Comparison of ENCODE assay signal across 14 cellular contexts in genomic region chr12:9702239-9702638, GRCh38. TPM values are rescaled to one million over a fixed set of nuclear protein-coding genes. Genes with fewer than 3 reads are reported as not detected.
DNase-seq lines count a peak whose midpoint lies in the region; ATAC-seq, FAIRE-seq and TF ChIP-seq lines count a peak whose summit lies in the region.
"Had no signal": no experiment of that assay in that cellular context is flagged by ENCODE, and none has a peak within 500 bp of the region (broad histone marks: within the 10 kb centered on the region; RNA-seq: fewer than 3 reads in every experiment).

No MANE protein-coding gene starts in this region.

- peak; percentile 20 to 27 for DNase-seq in activated CD4-positive, alpha-beta T cell treated with anti-CD3 and anti-CD28 coated beads for 4 hours
- no peak for DNase-seq in activated CD4-positive, alpha-beta T cell treated with anti-CD3 and anti-CD28 coated beads, Interleukin-2, amount 50 U/mL, for 1 hour
- DNase-seq in activated CD4-positive, alpha-beta T cell treated with anti-CD3 and anti-CD28 coated beads, Interleukin-2, amount 10 ng/mL, durations not matched to agents 24 days and 14 days = peak; percentile 87
- no peak for DNase-seq in GM12878 (ENCODE audit: low read depth, low spot score)
- no peak for DNase-seq in MG63
- no peak for DNase-seq in NCI-H226
- DNase-seq in CD14-positive monocyte (ENCODE audit: low spot score) = no peak
- DNase-seq: caudate nucleus, SJCRH30 had no signal

- ATAC-seq in GM12878 = no peak

- peak overlapping the region; percentile 20; the same call in 1 of the 2 replicates for H3K9ac ChIP-seq in GM12878 (ENCODE audit: control insufficient read depth, insufficient read depth, low read length)

- SMC1A ChIA-PET in GM12878 (lab: Charles Lee; ENCODE audit: uncharacterized antibody, unreplicated experiment) = interaction anchor here (1.0 kb wide), 1 partner anchor 67 kb away, joined by 3 read pairs; no protein-coding TSS in a partner anchor

- POLR2A ChIA-PET in GM12878 (lab: Charles Lee) = interaction anchor here (0.6 kb wide), 1 partner anchor 14 kb away, joined by 3 read pairs; no protein-coding TSS in a partner anchor

- no peak for TF ChIP-seq RAD21 in GM12878 (IDR thresholded peaks at IDR 0.05; ENCODE audit: insufficient read depth, low read depth, low read length)

- peaks cover 27% of the 10 kb centered on the region for H3K4me1 ChIP-seq in GM12878 (ENCODE audit: control insufficient read depth, insufficient read depth, low read length)
- H3K4me1 ChIP-seq: SJCRH30 had no signal

- RAD21 ChIA-PET in GM12878 (lab: Charles Lee; ENCODE audit: unreplicated experiment) = interaction anchor here (2.2 kb wide), 1 partner anchor 371 kb away, joined by 5 read pairs; no protein-coding TSS in a partner anchor

- peak overlapping the region; percentile 83 for H3K27ac Mint-ChIP-seq in activated CD4-positive, alpha-beta T cell treated with anti-CD3 and anti-CD28 coated beads, Interleukin-2, amount 10 ng/mL, durations not matched to agents 24 days and 14 days
- H3K27ac Mint-ChIP-seq in stimulated activated naive CD8-positive, alpha-beta T cell treated with anti-CD3 and anti-CD28 coated beads, Interleukin-15, Interleukin-2, amounts not matched to agents 100 ng/mL and 50 ng/mL, for 24 hours = peak overlapping the region; percentile 90
- H3K27ac Mint-ChIP-seq in CD14-positive monocyte = peak overlapping the region in 2 of 7 donors; percentile 44 to 57

- WGBS in GM12878 (ENCODE audit: insufficient coverage, insufficient replicate concordance, low lambda C conversion rate, missing lambda C conversion rate) = 33% methylated on average over 3 of the region's 3 CpGs

- H3K36me3 ChIP-seq in GM12878 (ENCODE audit: control insufficient read depth in 2 of 2, insufficient read depth in 2 of 2, low read length in 1 of 2) (no peaks in the 10 kb centered on the region), MG63 (no peaks in the 10 kb centered on the region)
- H3K36me3 ChIP-seq: SJCRH30 had no signal

- no peak for FAIRE-seq in GM12878 (lab: Jason Lieb, UNC)
- FAIRE-seq: islet of Langerhans had no signal

- intact Hi-C loops in activated CD4-positive, alpha-beta T cell treated with anti-CD3 and anti-CD28 coated beads, Interleukin-2, amount 10 ng/mL, durations not matched to agents 24 days and 14 days (cut with micrococcal nuclease) = loop anchor here (2.0 kb wide), 2 partner anchors 27 to 31 kb away; partner anchors contain the start of gene CLECL1
- intact Hi-C loops in GM12878 (cut with micrococcal nuclease; ENCODE audit: unreplicated experiment) = no loop called here
- intact Hi-C loops in CD14-positive monocyte (cut with micrococcal nuclease) = loop anchor here in 1 of 2 donors (10.0 kb wide), 1 partner anchor 67 kb away; no protein-coding TSS in a partner anchor

- peaks cover 16% of the 10 kb centered on the region for H3K9me3 Mint-ChIP-seq in activated CD4-positive, alpha-beta T cell treated with anti-CD3 and anti-CD28 coated beads, Interleukin-2, amount 10 ng/mL, durations not matched to agents 24 days and 14 days
- H3K9me3 Mint-ChIP-seq in stimulated activated naive CD8-positive, alpha-beta T cell treated with anti-CD3 and anti-CD28 coated beads, Interleukin-15, Interleukin-2, amounts not matched to agents 100 ng/mL and 50 ng/mL, for 24 hours = peaks cover 13% of the 10 kb centered on the region
- peaks cover 0 to 5% (median 0%) of the 10 kb centered on the region in 7 donors for H3K9me3 Mint-ChIP-seq in CD14-positive monocyte

- H3K79me2 ChIP-seq in GM12878 (ENCODE audit: control insufficient read depth, insufficient read depth, low read length) = no peaks in the 10 kb centered on the region

- BruUV-seq in GM12878 (replicated peaks; lab: Mats Ljungman, UMichigan) = no TSS peak

- no peak overlapping the region; the same call in 1 of the 2 replicates for H2AFZ ChIP-seq in GM12878 (ENCODE audit: control insufficient read depth, low read depth, low read length)

- H3K36me3 Mint-ChIP-seq in activated CD4-positive, alpha-beta T cell treated with anti-CD3 and anti-CD28 coated beads, Interleukin-2, amount 10 ng/mL, durations not matched to agents 24 days and 14 days (ENCODE audit: low read depth) = peaks cover 39% of the 10 kb centered on the region
- H3K36me3 Mint-ChIP-seq in stimulated activated naive CD8-positive, alpha-beta T cell treated with anti-CD3 and anti-CD28 coated beads, Interleukin-15, Interleukin-2, amounts not matched to agents 100 ng/mL and 50 ng/mL, for 24 hours (ENCODE audit: low read depth) = peaks cover 23% of the 10 kb centered on the region
- no peaks in the 10 kb centered on the region for H3K36me3 Mint-ChIP-seq in CD14-positive monocyte

- TF ChIP-seq CTCF in GM12878 (IDR thresholded peaks at IDR 0.05 in 2 of 3, conservative IDR thresholded peaks at IDR 0.05 in 1 of 3; ENCODE audit: control insufficient read depth in 2 of 3, extremely low read depth in 1 of 3, insufficient read depth in 1 of 3, low read depth in 3 of 3, low read length in 3 of 3) = no peak
- TF ChIP-seq CTCF in CD14-positive monocyte (IDR thresholded peaks at IDR 0.05) = no peak

- H3K27me3 ChIP-seq in GM12878 (replicated peaks in 1 of 2; ENCODE audit: control insufficient read depth in 2 of 2, insufficient read depth in 2 of 2, low read length in 1 of 2) (peaks cover 0 to 2% of the 10 kb centered on the region in 2 experiments; a peak in 1 of 4 replicates), MG63 (no peaks in the 10 kb centered on the region)
- H3K27me3 ChIP-seq: SJCRH30 had no signal

- TF ChIP-seq EP300 in GM12878 (IDR thresholded peaks at IDR 0.05; ENCODE audit: borderline replicate concordance in 1 of 2, control insufficient read depth in 1 of 2, low read depth in 2 of 2, low read length in 2 of 2) = no peak

- peak overlapping the region; percentile 42 for H3K27ac ChIP-seq in GM12878 (ENCODE audit: control insufficient read depth, insufficient read depth)
- H3K27ac ChIP-seq: SJCRH30 had no signal

- H3K9me3 ChIP-seq in GM12878 (replicated peaks; ENCODE audit: control insufficient read depth, insufficient read depth, low read length) (peaks cover 4% of the 10 kb centered on the region), MG63 (no peaks in the 10 kb centered on the region)
- H3K9me3 ChIP-seq: SJCRH30 had no signal

- H3K4me1 Mint-ChIP-seq in activated CD4-positive, alpha-beta T cell treated with anti-CD3 and anti-CD28 coated beads, Interleukin-2, amount 10 ng/mL, durations not matched to agents 24 days and 14 days = peaks cover 68% of the 10 kb centered on the region
- peaks cover 76% of the 10 kb centered on the region for H3K4me1 Mint-ChIP-seq in stimulated activated naive CD8-positive, alpha-beta T cell treated with anti-CD3 and anti-CD28 coated beads, Interleukin-15, Interleukin-2, amounts not matched to agents 100 ng/mL and 50 ng/mL, for 24 hours (ENCODE audit: low read depth)
- peaks cover 58% of the 10 kb centered on the region for H3K4me1 Mint-ChIP-seq in CD14-positive monocyte

- no peak overlapping the region for H3K4me3 ChIP-seq in GM12878
- H3K4me3 ChIP-seq in MG63 = no peak overlapping the region
- H3K4me3 ChIP-seq: SJCRH30, smooth muscle cell had no signal

- CTCF ChIA-PET in GM12878 (lab: Yijun Ruan, JAX) = no interaction called here

- no peaks in the 10 kb centered on the region for H3K27me3 Mint-ChIP-seq in activated CD4-positive, alpha-beta T cell treated with anti-CD3 and anti-CD28 coated beads, Interleukin-2, amount 10 ng/mL, durations not matched to agents 24 days and 14 days
- H3K27me3 Mint-ChIP-seq in stimulated activated naive CD8-positive, alpha-beta T cell treated with anti-CD3 and anti-CD28 coated beads, Interleukin-15, Interleukin-2, amounts not matched to agents 100 ng/mL and 50 ng/mL, for 24 hours = no peaks in the 10 kb centered on the region
- H3K27me3 Mint-ChIP-seq in CD14-positive monocyte (ENCODE audit: low read depth in 3 of 3) = peaks cover 0 to 2% (median 0%) of the 10 kb centered on the region in 3 donors

- no peaks in the 10 kb centered on the region for H4K20me1 ChIP-seq in GM12878 (ENCODE audit: control insufficient read depth, insufficient read depth)

- peak overlapping the region; percentile 57 for H3K4me2 ChIP-seq in GM12878 (ENCODE audit: control insufficient read depth, insufficient read depth)
- H3K4me2 ChIP-seq: smooth muscle cell had no signal

- H3K4me3 Mint-ChIP-seq in activated CD4-positive, alpha-beta T cell treated with anti-CD3 and anti-CD28 coated beads, Interleukin-2, amount 10 ng/mL, durations not matched to agents 24 days and 14 days = peak overlapping the region; percentile 68
- H3K4me3 Mint-ChIP-seq in stimulated activated naive CD8-positive, alpha-beta T cell treated with anti-CD3 and anti-CD28 coated beads, Interleukin-15, Interleukin-2, amounts not matched to agents 100 ng/mL and 50 ng/mL, for 24 hours = peak overlapping the region; percentile 76
- H3K4me3 Mint-ChIP-seq in CD14-positive monocyte = no peak overlapping the region

- in situ Hi-C loops in GM12878 (cut with MboI) = no loop called here

- TF ChIP-seq POLR2A in GM12878 (IDR thresholded peaks at IDR 0.05; ENCODE audit: low read depth, low read length) = no peak

RNA-seq across cellular contexts. Expression of gene CLECL1, which starts 30.7 kb away (rescaled TPM):
- 5.3 and 9.1 TPM in 2 replicates for total RNA-seq in activated CD4-positive, alpha-beta T cell treated with anti-CD3 and anti-CD28 coated beads, Interleukin-2, amount 10 ng/mL, durations not matched to agents 24 days and 14 days
- total RNA-seq in GM12878 (2013; cell fraction: nucleolus; rRNA removed) = 0.92 and 0.98 TPM in 2 replicates
- 25.0 and 25.9 TPM in 2 replicates for total RNA-seq in GM12878 (2014; rRNA removed)
- 43.7 and 44.2 TPM in 2 replicates for total RNA-seq in GM12878 (2014; rRNA removed; fragmentation: Illumina TruSeq; extraction: Trizol)
- total RNA-seq in GM12878 (2021) = 29.0 and 33.6 TPM in 2 replicates
- polyA plus RNA-seq in GM12878 (2011; ENCODE audit: low read depth) = 95.5 TPM
- polyA plus RNA-seq in GM12878 (2011; rRNA removed) = 4.6 and 7.9 TPM in 2 replicates
- 1.9 and 2.1 TPM in 2 replicates for polyA plus RNA-seq in GM12878 (2011; cell fraction: cytosol; rRNA removed)
- polyA plus RNA-seq in GM12878 (2011; cell fraction: nucleus; rRNA removed) = 1.6 and 3.5 TPM in 2 replicates
- 87.0 and 87.9 TPM in 2 replicates for polyA plus RNA-seq in GM12878 (2012)
- 48.6 and 53.9 TPM in 2 replicates for polyA plus RNA-seq in GM12878 (2014; fragmentation: Illumina TruSeq; extraction: Trizol)
- polyA plus RNA-seq in GM12878 (2014; fragmentation: Nextera tagmentation; extraction: Ambion mirVana) = 10 to 100 TPM; 53.3 to 56.5 TPM
- 35.7 and 37.8 TPM in 2 replicates for polyA plus RNA-seq in GM12878 (2014; rRNA removed)
- polyA plus RNA-seq in GM12878 (2016; fragmentation: Nextera tagmentation; extraction: Ambion mirVana) = 10 to 100 TPM; 50.9 to 52.9 TPM
- polyA minus RNA-seq in GM12878 (2011; rRNA and poly(A)+ RNA removed) = 0.88 and 2.4 TPM in 2 replicates
- polyA minus RNA-seq in GM12878 (2011; cell fraction: cytosol; rRNA and poly(A)+ RNA removed) = 2.4 TPM in 1 of 2 replicates, not detected in the other
- 1.8 and 3.0 TPM in 2 replicates for polyA minus RNA-seq in GM12878 (2011; cell fraction: nucleus; rRNA and poly(A)+ RNA removed)
- not detected in 2 replicates for total RNA-seq in MG63 (2014; rRNA removed; shearing (Covaris generic); ENCODE audit: low replicate concordance)
- 10 to 100 TPM; 11.4 to 20.6 TPM for polyA plus RNA-seq in CD14-positive monocyte
- total RNA-seq: A673, LHCN-M2, SJCRH30, smooth muscle cell had no signal
- polyA plus RNA-seq: smooth muscle cell had no signal

RNA-seq across cellular contexts. Expression of gene CLEC2D, which starts 32.7 kb away (rescaled TPM):
- 386 and 391 TPM in 2 replicates for total RNA-seq in activated CD4-positive, alpha-beta T cell treated with anti-CD3 and anti-CD28 coated beads, Interleukin-2, amount 10 ng/mL, durations not matched to agents 24 days and 14 days
- 3.9 and 5.2 TPM in 2 replicates for total RNA-seq in GM12878 (2013; cell fraction: nucleolus; rRNA removed)
- total RNA-seq in GM12878 (2014; rRNA removed) (14.9 and 16.1 TPM in 2 replicates), GM12878 (2014; rRNA removed; fragmentation: Illumina TruSeq; extraction: Trizol) (14.4 and 16.2 TPM in 2 replicates), GM12878 (2021) (15.4 and 15.5 TPM in 2 replicates)
- 121 TPM for polyA plus RNA-seq in GM12878 (2011; ENCODE audit: low read depth)
- polyA plus RNA-seq in GM12878 (2011; rRNA removed) (4.6 and 6.2 TPM in 2 replicates), GM12878 (2014; fragmentation: Illumina TruSeq; extraction: Trizol) (16.5 and 29.1 TPM in 2 replicates), GM12878 (2014; fragmentation: Nextera tagmentation; extraction: Ambion mirVana) (10 to 100 TPM; 29.8 TPM), GM12878 (2014; rRNA removed) (14.8 and 14.9 TPM in 2 replicates), GM12878 (2016; fragmentation: Nextera tagmentation; extraction: Ambion mirVana) (10 to 100 TPM; 25.4 to 27.5 TPM), CD14-positive monocyte (1 to 10 TPM; 2.5 to 3.9 TPM)
- 1.0 and 1.9 TPM in 2 replicates for polyA plus RNA-seq in GM12878 (2011; cell fraction: cytosol; rRNA removed)
- polyA plus RNA-seq in GM12878 (2011; cell fraction: nucleus; rRNA removed) = 4.2 and 4.5 TPM in 2 replicates
- 76.6 and 111 TPM in 2 replicates for polyA plus RNA-seq in GM12878 (2012)
- polyA minus RNA-seq in GM12878 (2011; rRNA and poly(A)+ RNA removed) = 3.1 and 3.8 TPM in 2 replicates
- polyA minus RNA-seq in GM12878 (2011; cell fraction: cytosol; rRNA and poly(A)+ RNA removed) = 1.4 and 1.5 TPM in 2 replicates
- 1.3 and 3.0 TPM in 2 replicates for polyA minus RNA-seq in GM12878 (2011; cell fraction: nucleus; rRNA and poly(A)+ RNA removed)
- total RNA-seq in MG63 (2014; rRNA removed; shearing (Covaris generic); ENCODE audit: low replicate concordance) = 0.23 and 3.5 TPM in 2 replicates

RNA-seq across cellular contexts. Expression of gene CD69, which starts 58.5 kb away (rescaled TPM):
- total RNA-seq in activated CD4-positive, alpha-beta T cell treated with anti-CD3 and anti-CD28 coated beads, Interleukin-2, amount 10 ng/mL, durations not matched to agents 24 days and 14 days = 106 and 111 TPM in 2 replicates
- 224 and 241 TPM in 2 replicates for total RNA-seq in GM12878 (2013; cell fraction: nucleolus; rRNA removed)
- total RNA-seq in GM12878 (2014; rRNA removed) = 15.0 and 23.3 TPM in 2 replicates
- 18.2 and 21.8 TPM in 2 replicates for total RNA-seq in GM12878 (2014; rRNA removed; fragmentation: Illumina TruSeq; extraction: Trizol)
- 10.8 and 12.4 TPM in 2 replicates for total RNA-seq in GM12878 (2021)
- 20.1 TPM for polyA plus RNA-seq in GM12878 (2011; ENCODE audit: low read depth)
- 156 and 338 TPM in 2 replicates for polyA plus RNA-seq in GM12878 (2011; rRNA removed)
- polyA plus RNA-seq in GM12878 (2011; cell fraction: cytosol; rRNA removed) = 40.2 and 51.7 TPM in 2 replicates
- 75.4 and 142 TPM in 2 replicates for polyA plus RNA-seq in GM12878 (2011; cell fraction: nucleus; rRNA removed)
- 23.3 and 64.7 TPM in 2 replicates for polyA plus RNA-seq in GM12878 (2012)
- 10.3 and 22.3 TPM in 2 replicates for polyA plus RNA-seq in GM12878 (2014; fragmentation: Illumina TruSeq; extraction: Trizol)
- polyA plus RNA-seq in GM12878 (2014; fragmentation: Nextera tagmentation; extraction: Ambion mirVana) = 10 to 100 TPM; 32.9 to 55.7 TPM
- 7.9 and 15.0 TPM in 2 replicates for polyA plus RNA-seq in GM12878 (2014; rRNA removed)
- polyA plus RNA-seq in GM12878 (2016; fragmentation: Nextera tagmentation; extraction: Ambion mirVana) = 1 to 10 TPM; 7.3 to 8.0 TPM
- polyA minus RNA-seq in GM12878 (2011; rRNA and poly(A)+ RNA removed) = 172 and 240 TPM in 2 replicates
- 37.4 and 42.2 TPM in 2 replicates for polyA minus RNA-seq in GM12878 (2011; cell fraction: cytosol; rRNA and poly(A)+ RNA removed)
- 166 and 176 TPM in 2 replicates for polyA minus RNA-seq in GM12878 (2011; cell fraction: nucleus; rRNA and poly(A)+ RNA removed)
- total RNA-seq in MG63 (2014; rRNA removed; shearing (Covaris generic); ENCODE audit: low replicate concordance) = not detected in 2 replicates
- polyA plus RNA-seq in CD14-positive monocyte = 1 to 10 TPM; 5.8 to 6.0 TPM
- total RNA-seq: A673, LHCN-M2, SJCRH30 had no signal
- polyA plus RNA-seq: smooth muscle cell had no signal

Comparison
In these comparisons a context has a peak if more than half of its experiments do, and no peak if none do; other contexts are left out.
1. DNase-seq: peak in activated CD4-positive, alpha-beta T cell treated with anti-CD3 and anti-CD28 coated beads for 4 hours (2 of 2) and activated CD4-positive, alpha-beta T cell treated with anti-CD3 and anti-CD28 coated beads, Interleukin-2, amount 10 ng/mL, durations not matched to agents 24 days and 14 days (single experiment); none in activated CD4-positive, alpha-beta T cell treated with anti-CD3 and anti-CD28 coated beads, Interleukin-2, amount 50 U/mL, for 1 hour (single experiment), GM12878 (single experiment), MG63 (single experiment), NCI-H226 (single experiment) and CD14-positive monocyte (single experiment).
2. H3K4me3 Mint-ChIP-seq: peak in activated CD4-positive, alpha-beta T cell treated with anti-CD3 and anti-CD28 coated beads, Interleukin-2, amount 10 ng/mL, durations not matched to agents 24 days and 14 days (single experiment) and stimulated activated naive CD8-positive, alpha-beta T cell treated with anti-CD3 and anti-CD28 coated beads, Interleukin-15, Interleukin-2, amounts not matched to agents 100 ng/mL and 50 ng/mL, for 24 hours (single experiment); none in CD14-positive monocyte (0 of 2).
3. RNA of gene CLEC2D, which starts 32.7 kb away (total RNA-seq): 386 to 391 TPM in activated CD4-positive, alpha-beta T cell treated with anti-CD3 and anti-CD28 coated beads, Interleukin-2, amount 10 ng/mL, durations not matched to agents 24 days and 14 days; 3.9 to 16.2 TPM in GM12878 and 0.23 to 3.5 TPM in MG63; every median in the first group is over 10 times any median in the second.
4. RNA of gene CD69, which starts 58.5 kb away (total RNA-seq): 106 to 111 TPM in activated CD4-positive, alpha-beta T cell treated with anti-CD3 and anti-CD28 coated beads, Interleukin-2, amount 10 ng/mL, durations not matched to agents 24 days and 14 days and 10.8 to 241 TPM in GM12878; not detected in MG63; every median in the first group is over 10 times any median in the second.